9 cellular contexts compared by ENCODE assay signal in the genomic region with DNA sequence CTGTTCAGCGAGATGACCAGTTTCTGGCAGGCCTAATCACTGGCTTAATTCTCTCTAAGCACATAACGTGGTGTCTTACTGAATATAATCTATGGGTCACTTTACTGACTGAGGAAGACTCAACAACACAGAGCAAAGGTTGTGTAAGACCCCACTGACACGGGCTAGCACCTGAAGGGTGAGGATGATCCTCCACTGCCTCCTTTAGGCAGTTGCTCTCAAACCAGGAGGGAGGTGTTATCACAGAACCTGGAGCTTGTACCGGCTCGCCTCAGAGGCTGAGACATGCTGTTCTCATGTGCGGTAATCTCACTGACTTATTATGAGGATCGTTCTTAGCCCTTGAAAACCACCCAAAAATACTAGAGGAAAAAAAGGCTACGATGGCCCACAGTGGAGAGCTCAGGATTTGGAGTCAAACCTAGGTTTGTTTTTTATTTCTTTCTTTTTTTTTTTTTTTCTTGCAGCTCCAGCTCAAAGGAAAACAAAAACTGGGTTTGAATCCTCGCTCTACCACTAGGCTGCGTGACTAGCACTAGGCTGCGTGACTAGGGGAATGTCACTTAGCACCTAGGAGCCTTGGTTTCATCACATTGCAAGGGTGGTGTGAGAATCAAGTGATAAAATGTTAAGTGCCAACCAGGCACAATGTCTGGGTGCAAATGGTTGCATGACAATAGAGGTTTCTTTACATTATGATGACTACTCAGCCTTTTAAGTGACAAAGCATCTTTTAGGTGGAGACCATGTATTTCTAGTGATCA. TPM values are rescaled to one million over a fixed set of nuclear protein-coding genes. Genes with fewer than 3 reads are reported as not detected.
DNase-seq lines count a peak whose midpoint lies in the region; ATAC-seq and TF ChIP-seq lines count a peak whose summit lies in the region.
"Had no signal": no experiment of that assay in that cellular context is flagged by ENCODE, and none has a peak within 500 bp of the region (broad histone marks: within the 10 kb centered on the region; RNA-seq: fewer than 3 reads in every experiment).

No MANE protein-coding gene starts in this region.

- no peak for ATAC-seq in HG03045 (IDR thresholded peaks at IDR 0.05; ENCODE audit: unreplicated experiment)

- TF ChIP-seq CTCF in Peyer's patch (IDR thresholded peaks at IDR 0.05) (no peak), spleen (IDR thresholded peaks at IDR 0.05 in 8 of 11, conservative IDR thresholded peaks at IDR 0.05 in 3 of 11) (no peak), HFFc6 (IDR thresholded peaks at IDR 0.05) (no peak)

- no peaks in the 10 kb centered on the region; the same call in 1 of the 2 replicates for H3K36me3 Mint-ChIP-seq in HFFc6 (ENCODE audit: low read depth)

- H3K27me3 Mint-ChIP-seq in HFFc6 (ENCODE audit: insufficient read depth): no peaks in the 10 kb centered on the region; the same call in none of the 2 replicates

- H3K4me1 Mint-ChIP-seq in HFFc6 (ENCODE audit: low read depth): peaks cover 22% of the 10 kb centered on the region

- peak overlapping the region; percentile 14 to 66 (median 59) for H3K27ac ChIP-seq in Peyer's patch
- H3K27ac ChIP-seq in epithelial cell of prostate: peak overlapping the region; percentile 95
- peak overlapping the region; percentile 54 to 89 (median 84) for H3K27ac ChIP-seq in spleen

- H3K9me3 ChIP-seq in Peyer's patch (no peaks in the 10 kb centered on the region), spleen (no peaks in the 10 kb centered on the region)

- no peaks in the 10 kb centered on the region for H3K36me3 ChIP-seq in H7 (replicated peaks; ENCODE audit: control insufficient read depth, insufficient read depth, low read length)
- H3K36me3 ChIP-seq in Peyer's patch: no peaks in the 10 kb centered on the region
- peaks cover 0 to 20% (median 0%) of the 10 kb centered on the region in 6 donors for H3K36me3 ChIP-seq in spleen

- intact Hi-C loops in spleen (cut with DNase I; ENCODE audit: low total_unique reads): no loop called here

- no peaks in the 10 kb centered on the region; the same call in 1 of the 2 replicates for H3K27me3 ChIP-seq in H7 (ENCODE audit: control insufficient read depth, insufficient read depth, low read length)
- no peaks in the 10 kb centered on the region for H3K27me3 ChIP-seq in Peyer's patch
- no peaks in the 10 kb centered on the region for H3K27me3 ChIP-seq in spleen (replicated peaks in 1 of 7)

- no peak overlapping the region for H3K27ac Mint-ChIP-seq in HFFc6

- no peak overlapping the region for H3K4me3 Mint-ChIP-seq in HFFc6

- H3K4me1 ChIP-seq in Peyer's patch (peaks cover 0 to 12% (median 9%) of the 10 kb centered on the region in 4 donors), spleen (peaks cover 10 to 62% (median 42%) of the 10 kb centered on the region in 6 donors)

- H3K9me3 Mint-ChIP-seq in HFFc6: no peaks in the 10 kb centered on the region

- TF ChIP-seq POLR2A in Peyer's patch (IDR thresholded peaks at IDR 0.05): no peak
- TF ChIP-seq POLR2A in spleen (IDR thresholded peaks at IDR 0.05): no peak

- H3K4me3 ChIP-seq in H7 (ENCODE audit: insufficient read depth, low read depth, low read length) (no peak overlapping the region), Peyer's patch (no peak overlapping the region), spleen (peak overlapping the region in 1 of 8 donors; percentile 38)

- DNase-seq in H7 (peak; percentile 40), Peyer's patch (no peak), epithelial cell of prostate (ENCODE audit: low read depth, low spot score) (no peak), spleen (no peak), HFFc6 (no peak), NCI-H2029 treated with DMSO at 0.1 percent for 48 hours (lab: John Stamatoyannopoulos, UW) (no peak), NCI-H748 (lab: John Stamatoyannopoulos, UW; ENCODE audit: unreplicated experiment) (no peak)
- DNase-seq: NCI-H226 had no signal

- WGBS in spleen, 5 donors: 84 to 92% (median 87%) methylated on average over 11 of the region's 11 CpGs

RNA-seq across cellular contexts. Expression of gene RCBTB2, which starts 28.1 kb away (rescaled TPM):
- total RNA-seq in H7 (2014; rRNA removed; shearing (Covaris generic)): 7.9 and 13.1 TPM in 2 replicates
- total RNA-seq in Peyer's patch (1 to 10 TPM; 3.2 to 6.3 (median 5.2) TPM), spleen (10 to 100 TPM; 14.4 to 19.6 (median 15.9) TPM)
- 10 to 100 TPM in 2 of 3 donors, 1 to 10 TPM in 1; 6.7 to 14.1 (median 12.5) TPM for polyA plus RNA-seq in spleen
- 1 to 10 TPM; 6.6 to 9.3 (median 7.5) TPM for total RNA-seq in HFFc6 (2021; fragmentation: NEBNext Ultra II Directional; extraction: Animal tissue kit (Norgen Biotek cat#: 25700))
